1 cellular context compared by ENCODE assay signal in genomic region chr1:162892916-162893714, GRCh38.
TF ChIP-seq lines count a peak whose summit lies in the region.

No MANE protein-coding gene starts in this region.

TF ChIP-seq in HepG2, 621 proteins besides CTCF, POLR2A, EP300 and RAD21 (continued from another document and continues in another):
- TF ChIP-seq ZFP1 (CRISPR knock-in tag; IDR thresholded peaks at IDR 0.05) (0 out of 2 replicates have a peak, but pooled peaks have one; percentile 38), IRF2 (CRISPR knock-in tag; IDR thresholded peaks at IDR 0.05) (peak; percentile 66; the same call in 1 of the 2 replicates), ZNF230 (CRISPR knock-in tag; IDR thresholded peaks at IDR 0.05) (no peak), ZNF496 (CRISPR knock-in tag; IDR thresholded peaks at IDR 0.05; ENCODE audit: insufficient replicate concordance) (no peak), ZNF367 (CRISPR knock-in tag; IDR thresholded peaks at IDR 0.05; ENCODE audit: borderline replicate concordance) (no peak), POGZ (CRISPR knock-in tag; IDR thresholded peaks at IDR 0.05) (peak; percentile 60), TCF7L2 (IDR thresholded peaks at IDR 0.05; ENCODE audit: low read depth, low read length) (peak; percentile 97), BHLHE40 (IDR thresholded peaks at IDR 0.05; ENCODE audit: low read length) (no peak), RARA (CRISPR knock-in tag; IDR thresholded peaks at IDR 0.05) (peak; percentile 95), NAIF1 (CRISPR knock-in tag; IDR thresholded peaks at IDR 0.05; ENCODE audit: borderline replicate concordance) (no peak), ZNF275 (CRISPR knock-in tag; IDR thresholded peaks at IDR 0.05; ENCODE audit: borderline replicate concordance) (no peak), DPF2 (CRISPR knock-in tag; IDR thresholded peaks at IDR 0.05; ENCODE audit: borderline replicate concordance, low read depth) (peak; percentile 63; the same call in 1 of the 2 replicates), NCOR1 (IDR thresholded peaks at IDR 0.05; ENCODE audit: borderline replicate concordance, low read length) (peak; percentile 86), ZNF432 (CRISPR knock-in tag; IDR thresholded peaks at IDR 0.05; ENCODE audit: borderline replicate concordance) (no peak), RFX3 (CRISPR knock-in tag; IDR thresholded peaks at IDR 0.05) (no peak), ZNF354B (CRISPR knock-in tag; IDR thresholded peaks at IDR 0.05) (no peak), POGK (CRISPR knock-in tag; conservative IDR thresholded peaks at IDR 0.05) (peak; percentile 49; the same call in 1 of the 2 replicates), ZNF451 (CRISPR knock-in tag; IDR thresholded peaks at IDR 0.05) (no peak), ZNF224 (CRISPR knock-in tag; IDR thresholded peaks at IDR 0.05) (no peak), KLF16 (CRISPR knock-in tag; IDR thresholded peaks at IDR 0.05) (peak in 1 of 2 experiments; percentile 57; a peak in 1 of 4 replicates), PRPF4 (IDR thresholded peaks at IDR 0.05; ENCODE audit: low read depth, low read length, poor library complexity, severe bottlenecking) (no peak), SP5 (CRISPR knock-in tag; IDR thresholded peaks at IDR 0.05; ENCODE audit: borderline replicate concordance, low read depth) (peak; percentile 96), ASH2L (IDR thresholded peaks at IDR 0.05; ENCODE audit: insufficient read length, low read depth, low read length) (peak; percentile 45), MYNN (CRISPR knock-in tag; IDR thresholded peaks at IDR 0.05; ENCODE audit: low read depth) (no peak), ZNF276 (CRISPR knock-in tag; IDR thresholded peaks at IDR 0.05; ENCODE audit: low read depth) (no peak), ZNF546 (CRISPR knock-in tag; conservative IDR thresholded peaks at IDR 0.05) (no peak), FOXO1 (CRISPR knock-in tag; IDR thresholded peaks at IDR 0.05) (peak; percentile 31; the same call in 1 of the 2 replicates), HNF4A (CRISPR knock-in tag; IDR thresholded peaks at IDR 0.05) (peak; percentile 86), THAP11 (CRISPR knock-in tag; IDR thresholded peaks at IDR 0.05) (peak; percentile 54), ZNF660 (CRISPR knock-in tag; IDR thresholded peaks at IDR 0.05; ENCODE audit: borderline replicate concordance, low read depth) (no peak), CEBPB (IDR thresholded peaks at IDR 0.05; ENCODE audit: borderline replicate concordance, low read depth, low read length) (peak; percentile 97), ZFP62 (CRISPR knock-in tag; IDR thresholded peaks at IDR 0.05) (no peak), HNRNPLL (IDR thresholded peaks at IDR 0.05; ENCODE audit: low read depth, low read length, poor library complexity, severe bottlenecking) (no peak), JUN (CRISPR knock-in tag; IDR thresholded peaks at IDR 0.05) (no peak), HMGXB3 (CRISPR knock-in tag; IDR thresholded peaks at IDR 0.05; ENCODE audit: borderline replicate concordance) (no peak), ZNF850 (CRISPR knock-in tag; conservative IDR thresholded peaks at IDR 0.05) (no peak), TAF15 (IDR thresholded peaks at IDR 0.05; ENCODE audit: low read depth, low read length, poor library complexity, severe bottlenecking) (no peak), HDAC2 (CRISPR knock-in tag; IDR thresholded peaks at IDR 0.05) (peak; percentile 77), TMF1 (CRISPR knock-in tag; IDR thresholded peaks at IDR 0.05; ENCODE audit: low read depth) (no peak), SIN3B (IDR thresholded peaks at IDR 0.05; ENCODE audit: low read length) (no peak), KLF12 (CRISPR knock-in tag; IDR thresholded peaks at IDR 0.05; ENCODE audit: borderline replicate concordance) (no peak), IRX3 (CRISPR knock-in tag; IDR thresholded peaks at IDR 0.05; ENCODE audit: borderline replicate concordance, low read depth) (no peak), ZNF564 (CRISPR knock-in tag; IDR thresholded peaks at IDR 0.05) (0 out of 2 replicates have a peak, but pooled peaks have one; percentile 58), KDM6A (CRISPR knock-in tag; IDR thresholded peaks at IDR 0.05; ENCODE audit: low read depth) (0 out of 2 replicates have a peak, but pooled peaks have one; percentile 48), ZNF317 (CRISPR knock-in tag; IDR thresholded peaks at IDR 0.05) (peak; percentile 45; the same call in 1 of the 2 replicates), ZNF20 (CRISPR knock-in tag; IDR thresholded peaks at IDR 0.05) (no peak), AHR (CRISPR knock-in tag; IDR thresholded peaks at IDR 0.05) (no peak), FOXC1 (CRISPR knock-in tag; IDR thresholded peaks at IDR 0.05; ENCODE audit: borderline replicate concordance) (no peak)
- TF ChIP-seq, protein P1, sequence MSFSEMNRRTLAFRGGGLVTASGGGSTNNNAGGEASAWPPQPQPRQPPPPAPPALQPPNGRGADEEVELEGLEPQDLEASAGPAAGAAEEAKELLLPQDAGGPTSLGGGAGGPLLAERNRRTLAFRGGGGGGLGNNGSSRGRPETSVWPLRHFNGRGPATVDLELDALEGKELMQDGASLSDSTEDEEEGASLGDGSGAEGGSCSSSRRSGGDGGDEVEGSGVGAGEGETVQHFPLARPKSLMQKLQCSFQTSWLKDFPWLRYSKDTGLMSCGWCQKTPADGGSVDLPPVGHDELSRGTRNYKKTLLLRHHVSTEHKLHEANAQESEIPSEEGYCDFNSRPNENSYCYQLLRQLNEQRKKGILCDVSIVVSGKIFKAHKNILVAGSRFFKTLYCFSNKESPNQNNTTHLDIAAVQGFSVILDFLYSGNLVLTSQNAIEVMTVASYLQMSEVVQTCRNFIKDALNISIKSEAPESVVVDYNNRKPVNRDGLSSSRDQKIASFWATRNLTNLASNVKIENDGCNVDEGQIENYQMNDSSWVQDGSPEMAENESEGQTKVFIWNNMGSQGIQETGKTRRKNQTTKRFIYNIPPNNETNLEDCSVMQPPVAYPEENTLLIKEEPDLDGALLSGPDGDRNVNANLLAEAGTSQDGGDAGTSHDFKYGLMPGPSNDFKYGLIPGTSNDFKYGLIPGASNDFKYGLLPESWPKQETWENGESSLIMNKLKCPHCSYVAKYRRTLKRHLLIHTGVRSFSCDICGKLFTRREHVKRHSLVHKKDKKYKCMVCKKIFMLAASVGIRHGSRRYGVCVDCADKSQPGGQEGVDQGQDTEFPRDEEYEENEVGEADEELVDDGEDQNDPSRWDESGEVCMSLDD (CRISPR knock-in tag; IDR thresholded peaks at IDR 0.05; ENCODE audit: borderline replicate concordance) = no peak
- TF ChIP-seq, protein P2, sequence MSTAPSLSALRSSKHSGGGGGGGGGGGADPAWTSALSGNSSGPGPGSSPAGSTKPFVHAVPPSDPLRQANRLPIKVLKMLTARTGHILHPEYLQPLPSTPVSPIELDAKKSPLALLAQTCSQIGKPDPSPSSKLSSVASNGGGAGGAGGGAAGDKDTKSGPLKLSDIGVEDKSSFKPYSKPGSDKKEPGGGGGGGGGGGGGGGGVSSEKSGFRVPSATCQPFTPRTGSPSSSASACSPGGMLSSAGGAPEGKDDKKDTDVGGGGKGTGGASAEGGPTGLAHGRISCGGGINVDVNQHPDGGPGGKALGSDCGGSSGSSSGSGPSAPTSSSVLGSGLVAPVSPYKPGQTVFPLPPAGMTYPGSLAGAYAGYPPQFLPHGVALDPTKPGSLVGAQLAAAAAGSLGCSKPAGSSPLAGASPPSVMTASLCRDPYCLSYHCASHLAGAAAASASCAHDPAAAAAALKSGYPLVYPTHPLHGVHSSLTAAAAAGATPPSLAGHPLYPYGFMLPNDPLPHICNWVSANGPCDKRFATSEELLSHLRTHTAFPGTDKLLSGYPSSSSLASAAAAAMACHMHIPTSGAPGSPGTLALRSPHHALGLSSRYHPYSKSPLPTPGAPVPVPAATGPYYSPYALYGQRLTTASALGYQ (CRISPR knock-in tag; IDR thresholded peaks at IDR 0.05) = peak; percentile 61; the same call in 1 of the 2 replicates
- TF ChIP-seq, protein P3, sequence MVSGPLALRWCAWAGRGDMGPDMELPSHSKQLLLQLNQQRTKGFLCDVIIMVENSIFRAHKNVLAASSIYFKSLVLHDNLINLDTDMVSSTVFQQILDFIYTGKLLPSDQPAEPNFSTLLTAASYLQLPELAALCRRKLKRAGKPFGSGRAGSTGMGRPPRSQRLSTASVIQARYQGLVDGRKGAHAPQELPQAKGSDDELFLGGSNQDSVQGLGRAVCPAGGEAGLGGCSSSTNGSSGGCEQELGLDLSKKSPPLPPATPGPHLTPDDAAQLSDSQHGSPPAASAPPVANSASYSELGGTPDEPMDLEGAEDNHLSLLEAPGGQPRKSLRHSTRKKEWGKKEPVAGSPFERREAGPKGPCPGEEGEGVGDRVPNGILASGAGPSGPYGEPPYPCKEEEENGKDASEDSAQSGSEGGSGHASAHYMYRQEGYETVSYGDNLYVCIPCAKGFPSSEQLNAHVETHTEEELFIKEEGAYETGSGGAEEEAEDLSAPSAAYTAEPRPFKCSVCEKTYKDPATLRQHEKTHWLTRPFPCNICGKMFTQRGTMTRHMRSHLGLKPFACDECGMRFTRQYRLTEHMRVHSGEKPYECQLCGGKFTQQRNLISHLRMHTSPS (CRISPR knock-in tag; IDR thresholded peaks at IDR 0.05; ENCODE audit: low read depth) = no peak
- TF ChIP-seq, protein P4, sequence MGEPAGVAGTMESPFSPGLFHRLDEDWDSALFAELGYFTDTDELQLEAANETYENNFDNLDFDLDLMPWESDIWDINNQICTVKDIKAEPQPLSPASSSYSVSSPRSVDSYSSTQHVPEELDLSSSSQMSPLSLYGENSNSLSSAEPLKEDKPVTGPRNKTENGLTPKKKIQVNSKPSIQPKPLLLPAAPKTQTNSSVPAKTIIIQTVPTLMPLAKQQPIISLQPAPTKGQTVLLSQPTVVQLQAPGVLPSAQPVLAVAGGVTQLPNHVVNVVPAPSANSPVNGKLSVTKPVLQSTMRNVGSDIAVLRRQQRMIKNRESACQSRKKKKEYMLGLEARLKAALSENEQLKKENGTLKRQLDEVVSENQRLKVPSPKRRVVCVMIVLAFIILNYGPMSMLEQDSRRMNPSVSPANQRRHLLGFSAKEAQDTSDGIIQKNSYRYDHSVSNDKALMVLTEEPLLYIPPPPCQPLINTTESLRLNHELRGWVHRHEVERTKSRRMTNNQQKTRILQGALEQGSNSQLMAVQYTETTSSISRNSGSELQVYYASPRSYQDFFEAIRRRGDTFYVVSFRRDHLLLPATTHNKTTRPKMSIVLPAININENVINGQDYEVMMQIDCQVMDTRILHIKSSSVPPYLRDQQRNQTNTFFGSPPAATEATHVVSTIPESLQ (CRISPR knock-in tag; conservative IDR thresholded peaks at IDR 0.05) = no peak
